1 cellular context compared by ENCODE assay signal in genomic region chr12:3201741-3202500, GRCh38.
TF ChIP-seq lines count a peak whose summit lies in the region.

No MANE protein-coding gene starts in this region.

TF ChIP-seq in GM23338, 12 proteins besides CTCF, POLR2A, EP300 and RAD21:
- TF ChIP-seq ZNF462 (CRISPR knock-in tag; IDR thresholded peaks at IDR 0.05) (no peak), JUNB (IDR thresholded peaks at IDR 0.05; ENCODE audit: unreplicated experiment) (no peak), ZNF331 (CRISPR knock-in tag; IDR thresholded peaks at IDR 0.05; ENCODE audit: low read depth) (no peak), CREB1 (CRISPR knock-in tag; IDR thresholded peaks at IDR 0.05; ENCODE audit: low read depth) (no peak), STAT1 (IDR thresholded peaks at IDR 0.05; ENCODE audit: unreplicated experiment) (no peak), EZH2 (IDR thresholded peaks at IDR 0.05; ENCODE audit: low read depth, unreplicated experiment) (no peak), REST (IDR thresholded peaks at IDR 0.05; ENCODE audit: unreplicated experiment) (no peak)
